ENCODE assay signal across 18 cellular contexts in the genomic region with DNA sequence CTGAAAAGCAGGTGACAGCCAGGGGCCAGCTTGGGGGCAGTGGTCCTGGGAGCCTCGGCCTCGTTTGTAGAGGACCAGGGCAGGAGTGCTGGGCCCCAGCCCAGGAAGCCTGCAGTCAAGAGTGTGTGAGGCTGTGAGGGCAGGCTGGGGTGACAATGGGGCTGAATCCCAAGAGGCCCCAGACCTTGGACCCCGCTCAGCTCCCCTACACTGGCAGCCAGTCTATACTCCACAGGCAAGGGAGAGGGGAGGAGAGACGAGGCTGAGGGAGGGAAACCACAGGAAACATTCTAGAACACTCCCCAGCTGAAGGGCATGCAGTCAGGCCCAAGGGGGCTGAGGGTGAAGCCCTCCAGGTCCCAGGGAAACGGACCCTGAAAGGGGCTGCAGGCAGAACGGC.
"Had no signal": no experiment of that assay in that cellular context is flagged by ENCODE, and none has a peak within 500 bp of the region (broad histone marks: within the 10 kb centered on the region; RNA-seq: fewer than 3 reads in every experiment).

No MANE protein-coding gene starts in this region.

- H3K9me3 ChIP-seq: colonic mucosa, upper lobe of right lung had no signal

- H3K4me1 ChIP-seq: parathyroid adenoma had no signal

- H3K27me3 ChIP-seq: colonic mucosa, upper lobe of right lung had no signal

- H3K27ac ChIP-seq: colonic mucosa, parathyroid adenoma, upper lobe of right lung had no signal

- H2AFZ ChIP-seq: parathyroid adenoma had no signal

- H3K9ac ChIP-seq: parathyroid adenoma had no signal

- H3K4me3 ChIP-seq: colonic mucosa, lung, upper lobe of right lung had no signal

- DNase-seq: activated B cell treated with CpG ODN at 0.5 μM for 24 hours; activated CD4-positive, alpha-beta memory T cell treated with anti-CD3 and anti-CD28 coated beads, Interleukin-2, amount 10 ng/mL, durations not matched to agents 7 days and 5 days; activated CD4-positive, alpha-beta T cell treated with anti-CD3 and anti-CD28 coated beads for 4 hours; activated CD8-positive, alpha-beta memory T cell treated with anti-CD3 and anti-CD28 coated beads, Interleukin-2, amount 50 U/mL, for 48 hours; activated naive CD4-positive, alpha-beta T cell treated with Interleukin-2 at 50 U/mL for 16 hours; activated naive CD8-positive, alpha-beta T cell treated with anti-CD3 and anti-CD28 coated beads, Interleukin-2, amount 10 ng/mL, durations not matched to agents 7 days and 5 days; caudate nucleus; colonic mucosa; endodermal cell; foreskin melanocyte; hypothalamus; islet precursor cell; left colon; natural killer cell; stimulated activated naive B cell treated with anti-CD40 and anti-IgM and Interleukin-4, amounts not matched to agents 10 μg/mL and 1 μg/mL and 100 μg/mL, for 72 hours; upper lobe of right lung had no signal

- ATAC-seq: left colon; natural killer cell; stimulated activated naive B cell treated with anti-CD40 and anti-IgM and Interleukin-4, amounts not matched to agents 10 μg/mL and 1 μg/mL and 100 μg/mL, for 72 hours; upper lobe of right lung had no signal
